ENCODE assay signal across 8 cellular contexts in genomic region chr14:60655898-60656754, GRCh38. TPM values are rescaled to one million over a fixed set of nuclear protein-coding genes. Genes with fewer than 3 reads are reported as not detected.
DNase-seq lines count a peak whose midpoint lies in the region; ATAC-seq and TF ChIP-seq lines count a peak whose summit lies in the region.

No MANE protein-coding gene starts in this region.

- H3K9ac ChIP-seq in PC-3 (ENCODE audit: low read length), result peak overlapping the region; percentile 82

- H3K79me2 ChIP-seq in PC-3 (ENCODE audit: low read length), result no peaks in the 10 kb centered on the region

- H3K4me3 ChIP-seq in PC-3 (ENCODE audit: low read length) (peak overlapping the region; percentile 80), fibroblast of villous mesenchyme (ENCODE audit: low read depth, low read length) (peak overlapping the region; percentile 78)

- peak overlapping the region; percentile 50 for H3K27ac Mint-ChIP-seq in activated CD4-positive, alpha-beta T cell treated with anti-CD3 and anti-CD28 coated beads, Interleukin-2, amount 10 ng/mL, durations not matched to agents 7 days and 5 days
- no peak overlapping the region for H3K27ac Mint-ChIP-seq in stimulated activated memory B cell treated with anti-CD40 and anti-IgM and Interleukin-4, amounts not matched to agents 10 μg/mL and 1 μg/mL and 100 μg/mL, for 72 hours

- H3K4me3 Mint-ChIP-seq in activated CD4-positive, alpha-beta T cell treated with anti-CD3 and anti-CD28 coated beads, Interleukin-2, amount 10 ng/mL, durations not matched to agents 7 days and 5 days, result peak overlapping the region; percentile 63
- peak overlapping the region; percentile 87 for H3K4me3 Mint-ChIP-seq in stimulated activated memory B cell treated with anti-CD40 and anti-IgM and Interleukin-4, amounts not matched to agents 10 μg/mL and 1 μg/mL and 100 μg/mL, for 72 hours

- no peaks in the 10 kb centered on the region for H3K9me3 Mint-ChIP-seq in activated CD4-positive, alpha-beta T cell treated with anti-CD3 and anti-CD28 coated beads, Interleukin-2, amount 10 ng/mL, durations not matched to agents 7 days and 5 days
- H3K9me3 Mint-ChIP-seq in stimulated activated memory B cell treated with anti-CD40 and anti-IgM and Interleukin-4, amounts not matched to agents 10 μg/mL and 1 μg/mL and 100 μg/mL, for 72 hours, result peaks cover 14% of the 10 kb centered on the region

- H3K36me3 Mint-ChIP-seq in activated CD4-positive, alpha-beta T cell treated with anti-CD3 and anti-CD28 coated beads, Interleukin-2, amount 10 ng/mL, durations not matched to agents 7 days and 5 days (ENCODE audit: low read depth), result peaks cover 10% of the 10 kb centered on the region
- H3K36me3 Mint-ChIP-seq in stimulated activated memory B cell treated with anti-CD40 and anti-IgM and Interleukin-4, amounts not matched to agents 10 μg/mL and 1 μg/mL and 100 μg/mL, for 72 hours, result peaks cover 6% of the 10 kb centered on the region

- peak overlapping the region; percentile 94 for H2AFZ ChIP-seq in PC-3 (ENCODE audit: low read length)

- no peaks in the 10 kb centered on the region for H4K20me1 ChIP-seq in PC-3 (ENCODE audit: low read length)

- peaks cover 31% of the 10 kb centered on the region for H3K4me1 ChIP-seq in PC-3 (ENCODE audit: insufficient read depth, low read length)

- peaks cover 49% of the 10 kb centered on the region for H3K4me1 Mint-ChIP-seq in activated CD4-positive, alpha-beta T cell treated with anti-CD3 and anti-CD28 coated beads, Interleukin-2, amount 10 ng/mL, durations not matched to agents 7 days and 5 days
- H3K4me1 Mint-ChIP-seq in stimulated activated memory B cell treated with anti-CD40 and anti-IgM and Interleukin-4, amounts not matched to agents 10 μg/mL and 1 μg/mL and 100 μg/mL, for 72 hours, result peaks cover 35% of the 10 kb centered on the region

- no peak for TF ChIP-seq CTCF in PC-3 (conservative IDR thresholded peaks at IDR 0.05; ENCODE audit: low read depth, low read length)
- no peak for TF ChIP-seq CTCF in fibroblast of villous mesenchyme (IDR thresholded peaks at IDR 0.05; ENCODE audit: insufficient read depth, low read depth, low read length)

- intact Hi-C loops in PC-3 (cut with micrococcal nuclease), result loop anchor here (5.0 kb wide), 2 partner anchors 151 to 206 kb away; no protein-coding TSS in a partner anchor

- no peak for ATAC-seq in PC-3
- no peak for ATAC-seq in stimulated activated memory B cell treated with anti-CD40 and anti-IgM and Interleukin-4, amounts not matched to agents 10 μg/mL and 1 μg/mL and 100 μg/mL, for 72 hours
- no peak for ATAC-seq in HG02973 (IDR thresholded peaks at IDR 0.05; ENCODE audit: unreplicated experiment)
- no peak for ATAC-seq in HG03571 (IDR thresholded peaks at IDR 0.05; ENCODE audit: unreplicated experiment)
- no peak for ATAC-seq in GM18867 (IDR thresholded peaks at IDR 0.05; ENCODE audit: unreplicated experiment)

- CTCF ChIA-PET in activated CD4-positive, alpha-beta T cell treated with anti-CD3 and anti-CD28 coated beads, Interleukin-2, amount 10 ng/mL, durations not matched to agents 7 days and 5 days (lab: Charles Lee), result interaction anchor here (0.8 to 1.6 kb wide), 4 partner anchors 12 to 563 kb away, joined by 3 to 4 read pairs (median 3); no protein-coding TSS in a partner anchor
- CTCF ChIA-PET in PC-3 (lab: Charles Lee), result interaction anchor here (0.6 to 1.2 kb wide), 4 partner anchors 24 to 207 kb away, joined by 3 to 7 read pairs (median 3); partner anchors contain the start of gene SIX4

- H3K36me3 ChIP-seq in PC-3 (ENCODE audit: low read depth, low read length), result no peaks in the 10 kb centered on the region

- no peak for DNase-seq in activated CD4-positive, alpha-beta T cell treated with anti-CD3 and anti-CD28 coated beads, Interleukin-2, amount 10 ng/mL, durations not matched to agents 7 days and 5 days
- DNase-seq in activated CD4-positive, alpha-beta T cell treated with anti-CD3 and anti-CD28 coated beads, Interleukin-2, amount 50 U/mL, for 1 hour, result no peak
- DNase-seq in PC-3 (no peak), fibroblast of villous mesenchyme (ENCODE audit: low read depth) (no peak)

- H3K9me3 ChIP-seq in PC-3 (ENCODE audit: low read length), result no peaks in the 10 kb centered on the region

- H3K27me3 ChIP-seq in PC-3 (ENCODE audit: low read length), result no peaks in the 10 kb centered on the region

- no peaks in the 10 kb centered on the region for H3F3A ChIP-seq in PC-3 (ENCODE audit: low read length, unreplicated experiment)

- peak overlapping the region; percentile 85 for H3K4me2 ChIP-seq in PC-3 (ENCODE audit: low read length)

- BruUV-seq in PC-3 (replicated peaks; lab: Mats Ljungman, UMichigan), result TSS peak; percentile 41

- no peaks in the 10 kb centered on the region for H3K9me2 ChIP-seq in PC-3 (replicated peaks; ENCODE audit: low read length)

- POLR2A ChIA-PET in activated CD4-positive, alpha-beta T cell treated with anti-CD3 and anti-CD28 coated beads, Interleukin-2, amount 10 ng/mL, durations not matched to agents 7 days and 5 days (lab: Charles Lee), result no interaction called here
- POLR2A ChIA-PET in PC-3 (lab: Charles Lee; ENCODE audit: unreplicated experiment), result interaction anchor here (0.6 to 1.5 kb wide), 5 partner anchors 108 to 1143 kb away, joined by 3 to 8 read pairs (median 4); no protein-coding TSS in a partner anchor

- H3K27ac ChIP-seq in PC-3 (ENCODE audit: low read length), result no peak overlapping the region

- peaks cover 88% of the 10 kb centered on the region for H3K27me3 Mint-ChIP-seq in activated CD4-positive, alpha-beta T cell treated with anti-CD3 and anti-CD28 coated beads, Interleukin-2, amount 10 ng/mL, durations not matched to agents 7 days and 5 days
- H3K27me3 Mint-ChIP-seq in stimulated activated memory B cell treated with anti-CD40 and anti-IgM and Interleukin-4, amounts not matched to agents 10 μg/mL and 1 μg/mL and 100 μg/mL, for 72 hours, result peaks cover 84% of the 10 kb centered on the region

RNA-seq across cellular contexts. Expression of gene SIX1, which starts 6.8 kb away (rescaled TPM):
- total RNA-seq in activated CD4-positive, alpha-beta T cell treated with anti-CD3 and anti-CD28 coated beads, Interleukin-2, amount 10 ng/mL, durations not matched to agents 7 days and 5 days, result not detected
- 16.5 and 18.2 TPM in 2 replicates for total RNA-seq in PC-3 (2014; rRNA removed)
- total RNA-seq in fibroblast of villous mesenchyme, result under 0.01 and 0.64 TPM in 2 replicates

Comparison
In these comparisons a context has a peak if more than half of its experiments do, and no peak if none do; other contexts are left out.
1. RNA of gene SIX1, which starts 6.8 kb away (total RNA-seq): 16.5 to 18.2 TPM in PC-3; not detected in activated CD4-positive, alpha-beta T cell treated with anti-CD3 and anti-CD28 coated beads, Interleukin-2, amount 10 ng/mL, durations not matched to agents 7 days and 5 days and under 0.01 to 0.64 TPM in fibroblast of villous mesenchyme; every median in the first group is over 10 times any median in the second.